Comparison of ENCODE assay signal across 1 cellular context in the genomic region with DNA sequence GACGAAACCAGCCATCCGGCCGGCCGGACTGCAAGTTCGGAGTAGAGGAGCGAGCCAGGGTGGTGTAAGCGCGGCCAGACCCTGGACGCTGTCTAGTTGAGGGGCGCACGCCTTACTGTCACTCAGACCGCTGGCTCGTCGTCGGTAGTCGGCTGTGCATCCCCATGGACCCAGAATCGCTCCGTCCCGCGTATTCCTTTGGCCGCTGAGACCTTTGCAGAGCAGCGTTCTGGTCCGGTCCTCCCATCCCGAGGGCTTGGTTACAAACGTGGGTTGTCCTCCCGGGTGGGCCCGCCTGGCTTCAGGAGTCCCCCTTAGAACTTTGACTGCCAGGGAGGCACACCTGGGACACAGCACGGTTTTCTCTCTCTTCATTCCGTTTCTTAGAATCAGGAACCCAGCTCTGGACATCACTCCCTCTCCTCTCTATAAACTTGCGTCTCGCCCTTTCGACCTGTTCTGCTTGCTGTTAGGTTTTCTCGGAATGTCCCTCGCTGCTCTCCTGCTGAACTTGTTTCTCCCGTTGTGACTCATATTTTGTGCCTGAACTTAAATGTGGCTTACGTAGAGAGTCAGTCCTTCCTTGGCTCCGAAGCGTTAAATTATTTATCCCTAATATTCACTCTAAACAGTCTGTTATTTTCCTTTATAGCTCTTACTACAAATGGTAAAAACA.
TF ChIP-seq lines count a peak whose summit lies in the region.

No MANE protein-coding gene starts in this region.

TF ChIP-seq in HepG2, 621 proteins besides CTCF, POLR2A, EP300 and RAD21 (continued from another document and continues in another):
- TF ChIP-seq, protein P1, sequence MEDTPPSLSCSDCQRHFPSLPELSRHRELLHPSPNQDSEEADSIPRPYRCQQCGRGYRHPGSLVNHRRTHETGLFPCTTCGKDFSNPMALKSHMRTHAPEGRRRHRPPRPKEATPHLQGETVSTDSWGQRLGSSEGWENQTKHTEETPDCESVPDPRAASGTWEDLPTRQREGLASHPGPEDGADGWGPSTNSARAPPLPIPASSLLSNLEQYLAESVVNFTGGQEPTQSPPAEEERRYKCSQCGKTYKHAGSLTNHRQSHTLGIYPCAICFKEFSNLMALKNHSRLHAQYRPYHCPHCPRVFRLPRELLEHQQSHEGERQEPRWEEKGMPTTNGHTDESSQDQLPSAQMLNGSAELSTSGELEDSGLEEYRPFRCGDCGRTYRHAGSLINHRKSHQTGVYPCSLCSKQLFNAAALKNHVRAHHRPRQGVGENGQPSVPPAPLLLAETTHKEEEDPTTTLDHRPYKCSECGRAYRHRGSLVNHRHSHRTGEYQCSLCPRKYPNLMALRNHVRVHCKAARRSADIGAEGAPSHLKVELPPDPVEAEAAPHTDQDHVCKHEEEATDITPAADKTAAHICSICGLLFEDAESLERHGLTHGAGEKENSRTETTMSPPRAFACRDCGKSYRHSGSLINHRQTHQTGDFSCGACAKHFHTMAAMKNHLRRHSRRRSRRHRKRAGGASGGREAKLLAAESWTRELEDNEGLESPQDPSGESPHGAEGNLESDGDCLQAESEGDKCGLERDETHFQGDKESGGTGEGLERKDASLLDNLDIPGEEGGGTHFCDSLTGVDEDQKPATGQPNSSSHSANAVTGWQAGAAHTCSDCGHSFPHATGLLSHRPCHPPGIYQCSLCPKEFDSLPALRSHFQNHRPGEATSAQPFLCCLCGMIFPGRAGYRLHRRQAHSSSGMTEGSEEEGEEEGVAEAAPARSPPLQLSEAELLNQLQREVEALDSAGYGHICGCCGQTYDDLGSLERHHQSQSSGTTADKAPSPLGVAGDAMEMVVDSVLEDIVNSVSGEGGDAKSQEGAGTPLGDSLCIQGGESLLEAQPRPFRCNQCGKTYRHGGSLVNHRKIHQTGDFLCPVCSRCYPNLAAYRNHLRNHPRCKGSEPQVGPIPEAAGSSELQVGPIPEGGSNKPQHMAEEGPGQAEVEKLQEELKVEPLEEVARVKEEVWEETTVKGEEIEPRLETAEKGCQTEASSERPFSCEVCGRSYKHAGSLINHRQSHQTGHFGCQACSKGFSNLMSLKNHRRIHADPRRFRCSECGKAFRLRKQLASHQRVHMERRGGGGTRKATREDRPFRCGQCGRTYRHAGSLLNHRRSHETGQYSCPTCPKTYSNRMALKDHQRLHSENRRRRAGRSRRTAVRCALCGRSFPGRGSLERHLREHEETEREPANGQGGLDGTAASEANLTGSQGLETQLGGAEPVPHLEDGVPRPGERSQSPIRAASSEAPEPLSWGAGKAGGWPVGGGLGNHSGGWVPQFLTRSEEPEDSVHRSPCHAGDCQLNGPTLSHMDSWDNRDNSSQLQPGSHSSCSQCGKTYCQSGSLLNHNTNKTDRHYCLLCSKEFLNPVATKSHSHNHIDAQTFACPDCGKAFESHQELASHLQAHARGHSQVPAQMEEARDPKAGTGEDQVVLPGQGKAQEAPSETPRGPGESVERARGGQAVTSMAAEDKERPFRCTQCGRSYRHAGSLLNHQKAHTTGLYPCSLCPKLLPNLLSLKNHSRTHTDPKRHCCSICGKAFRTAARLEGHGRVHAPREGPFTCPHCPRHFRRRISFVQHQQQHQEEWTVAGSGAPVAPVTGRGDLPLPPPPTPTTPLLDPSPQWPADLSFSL (CRISPR knock-in tag; IDR thresholded peaks at IDR 0.05) = no peak
- TF ChIP-seq, protein P2, sequence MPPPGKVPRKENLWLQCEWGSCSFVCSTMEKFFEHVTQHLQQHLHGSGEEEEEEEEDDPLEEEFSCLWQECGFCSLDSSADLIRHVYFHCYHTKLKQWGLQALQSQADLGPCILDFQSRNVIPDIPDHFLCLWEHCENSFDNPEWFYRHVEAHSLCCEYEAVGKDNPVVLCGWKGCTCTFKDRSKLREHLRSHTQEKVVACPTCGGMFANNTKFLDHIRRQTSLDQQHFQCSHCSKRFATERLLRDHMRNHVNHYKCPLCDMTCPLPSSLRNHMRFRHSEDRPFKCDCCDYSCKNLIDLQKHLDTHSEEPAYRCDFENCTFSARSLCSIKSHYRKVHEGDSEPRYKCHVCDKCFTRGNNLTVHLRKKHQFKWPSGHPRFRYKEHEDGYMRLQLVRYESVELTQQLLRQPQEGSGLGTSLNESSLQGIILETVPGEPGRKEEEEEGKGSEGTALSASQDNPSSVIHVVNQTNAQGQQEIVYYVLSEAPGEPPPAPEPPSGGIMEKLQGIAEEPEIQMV (CRISPR knock-in tag; IDR thresholded peaks at IDR 0.05; ENCODE audit: low read depth) = no peak
- TF ChIP-seq SATB2 (CRISPR knock-in tag; IDR thresholded peaks at IDR 0.05) (no peak), ZNF124 (CRISPR knock-in tag; IDR thresholded peaks at IDR 0.05) (no peak), ZNF12 (CRISPR knock-in tag; IDR thresholded peaks at IDR 0.05) (no peak), ZNF260 (CRISPR knock-in tag; IDR thresholded peaks at IDR 0.05; ENCODE audit: borderline replicate concordance, low read depth) (no peak), SIX1 (CRISPR knock-in tag; IDR thresholded peaks at IDR 0.05; ENCODE audit: borderline replicate concordance) (no peak), SMAD3 (CRISPR knock-in tag; IDR thresholded peaks at IDR 0.05) (no peak), KDM2A (CRISPR knock-in tag; IDR thresholded peaks at IDR 0.05; ENCODE audit: borderline replicate concordance, low read depth) (no peak), ZNF101 (CRISPR knock-in tag; IDR thresholded peaks at IDR 0.05; ENCODE audit: borderline replicate concordance, low read depth) (no peak), NBN (conservative IDR thresholded peaks at IDR 0.05) (no peak), ZNF431 (CRISPR knock-in tag; IDR thresholded peaks at IDR 0.05; ENCODE audit: borderline replicate concordance, low read depth) (no peak; the same call in 1 of the 2 replicates), ZNF709 (CRISPR knock-in tag; IDR thresholded peaks at IDR 0.05) (peak; percentile 17; the same call in 1 of the 2 replicates), REPIN1 (CRISPR knock-in tag; IDR thresholded peaks at IDR 0.05; ENCODE audit: borderline replicate concordance, low read depth) (no peak), FOXJ3 (CRISPR knock-in tag; IDR thresholded peaks at IDR 0.05; ENCODE audit: borderline replicate concordance) (no peak), NPAS2 (CRISPR knock-in tag; IDR thresholded peaks at IDR 0.05; ENCODE audit: borderline replicate concordance) (no peak), KLF9 (CRISPR knock-in tag; IDR thresholded peaks at IDR 0.05; ENCODE audit: low read depth) (no peak), ZNF20 (CRISPR knock-in tag; IDR thresholded peaks at IDR 0.05) (no peak), ZNF550 (CRISPR knock-in tag; IDR thresholded peaks at IDR 0.05; ENCODE audit: borderline replicate concordance) (no peak), HHEX (CRISPR knock-in tag; IDR thresholded peaks at IDR 0.05) (no peak), ZNF317 (CRISPR knock-in tag; IDR thresholded peaks at IDR 0.05) (peak; percentile 96), ZNF674 (CRISPR knock-in tag; IDR thresholded peaks at IDR 0.05; ENCODE audit: low read depth) (no peak), PRMT3 (CRISPR knock-in tag; IDR thresholded peaks at IDR 0.05; ENCODE audit: borderline replicate concordance, low read depth) (0 out of 2 replicates have a peak, but pooled peaks have one; percentile 18), ZNF256 (CRISPR knock-in tag; conservative IDR thresholded peaks at IDR 0.05) (no peak), ZNF572 (CRISPR knock-in tag; IDR thresholded peaks at IDR 0.05) (0 out of 2 replicates have a peak, but pooled peaks have one; percentile 6), RORA (CRISPR knock-in tag; IDR thresholded peaks at IDR 0.05) (no peak), ZNF775 (CRISPR knock-in tag; IDR thresholded peaks at IDR 0.05; ENCODE audit: borderline replicate concordance) (no peak)
- TF ChIP-seq, protein P3, sequence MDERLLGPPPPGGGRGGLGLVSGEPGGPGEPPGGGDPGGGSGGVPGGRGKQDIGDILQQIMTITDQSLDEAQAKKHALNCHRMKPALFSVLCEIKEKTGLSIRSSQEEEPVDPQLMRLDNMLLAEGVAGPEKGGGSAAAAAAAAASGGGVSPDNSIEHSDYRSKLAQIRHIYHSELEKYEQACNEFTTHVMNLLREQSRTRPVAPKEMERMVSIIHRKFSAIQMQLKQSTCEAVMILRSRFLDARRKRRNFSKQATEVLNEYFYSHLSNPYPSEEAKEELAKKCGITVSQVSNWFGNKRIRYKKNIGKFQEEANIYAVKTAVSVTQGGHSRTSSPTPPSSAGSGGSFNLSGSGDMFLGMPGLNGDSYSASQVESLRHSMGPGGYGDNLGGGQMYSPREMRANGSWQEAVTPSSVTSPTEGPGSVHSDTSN (CRISPR knock-in tag; IDR thresholded peaks at IDR 0.05) = no peak
- TF ChIP-seq, protein P4, sequence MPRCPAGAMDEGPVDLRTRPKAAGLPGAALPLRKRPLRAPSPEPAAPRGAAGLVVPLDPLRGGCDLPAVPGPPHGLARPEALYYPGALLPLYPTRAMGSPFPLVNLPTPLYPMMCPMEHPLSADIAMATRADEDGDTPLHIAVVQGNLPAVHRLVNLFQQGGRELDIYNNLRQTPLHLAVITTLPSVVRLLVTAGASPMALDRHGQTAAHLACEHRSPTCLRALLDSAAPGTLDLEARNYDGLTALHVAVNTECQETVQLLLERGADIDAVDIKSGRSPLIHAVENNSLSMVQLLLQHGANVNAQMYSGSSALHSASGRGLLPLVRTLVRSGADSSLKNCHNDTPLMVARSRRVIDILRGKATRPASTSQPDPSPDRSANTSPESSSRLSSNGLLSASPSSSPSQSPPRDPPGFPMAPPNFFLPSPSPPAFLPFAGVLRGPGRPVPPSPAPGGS (CRISPR knock-in tag; IDR thresholded peaks at IDR 0.05) = no peak
- TF ChIP-seq, protein P5, sequence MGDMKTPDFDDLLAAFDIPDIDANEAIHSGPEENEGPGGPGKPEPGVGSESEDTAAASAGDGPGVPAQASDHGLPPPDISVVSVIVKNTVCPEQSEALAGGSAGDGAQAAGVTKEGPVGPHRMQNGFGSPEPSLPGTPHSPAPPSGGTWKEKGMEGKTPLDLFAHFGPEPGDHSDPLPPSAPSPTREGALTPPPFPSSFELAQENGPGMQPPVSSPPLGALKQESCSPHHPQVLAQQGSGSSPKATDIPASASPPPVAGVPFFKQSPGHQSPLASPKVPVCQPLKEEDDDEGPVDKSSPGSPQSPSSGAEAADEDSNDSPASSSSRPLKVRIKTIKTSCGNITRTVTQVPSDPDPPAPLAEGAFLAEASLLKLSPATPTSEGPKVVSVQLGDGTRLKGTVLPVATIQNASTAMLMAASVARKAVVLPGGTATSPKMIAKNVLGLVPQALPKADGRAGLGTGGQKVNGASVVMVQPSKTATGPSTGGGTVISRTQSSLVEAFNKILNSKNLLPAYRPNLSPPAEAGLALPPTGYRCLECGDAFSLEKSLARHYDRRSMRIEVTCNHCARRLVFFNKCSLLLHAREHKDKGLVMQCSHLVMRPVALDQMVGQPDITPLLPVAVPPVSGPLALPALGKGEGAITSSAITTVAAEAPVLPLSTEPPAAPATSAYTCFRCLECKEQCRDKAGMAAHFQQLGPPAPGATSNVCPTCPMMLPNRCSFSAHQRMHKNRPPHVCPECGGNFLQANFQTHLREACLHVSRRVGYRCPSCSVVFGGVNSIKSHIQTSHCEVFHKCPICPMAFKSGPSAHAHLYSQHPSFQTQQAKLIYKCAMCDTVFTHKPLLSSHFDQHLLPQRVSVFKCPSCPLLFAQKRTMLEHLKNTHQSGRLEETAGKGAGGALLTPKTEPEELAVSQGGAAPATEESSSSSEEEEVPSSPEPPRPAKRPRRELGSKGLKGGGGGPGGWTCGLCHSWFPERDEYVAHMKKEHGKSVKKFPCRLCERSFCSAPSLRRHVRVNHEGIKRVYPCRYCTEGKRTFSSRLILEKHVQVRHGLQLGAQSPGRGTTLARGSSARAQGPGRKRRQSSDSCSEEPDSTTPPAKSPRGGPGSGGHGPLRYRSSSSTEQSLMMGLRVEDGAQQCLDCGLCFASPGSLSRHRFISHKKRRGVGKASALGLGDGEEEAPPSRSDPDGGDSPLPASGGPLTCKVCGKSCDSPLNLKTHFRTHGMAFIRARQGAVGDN (CRISPR knock-in tag; IDR thresholded peaks at IDR 0.05) = peak; percentile 27; the same call in 1 of the 2 replicates
- TF ChIP-seq, protein P6, sequence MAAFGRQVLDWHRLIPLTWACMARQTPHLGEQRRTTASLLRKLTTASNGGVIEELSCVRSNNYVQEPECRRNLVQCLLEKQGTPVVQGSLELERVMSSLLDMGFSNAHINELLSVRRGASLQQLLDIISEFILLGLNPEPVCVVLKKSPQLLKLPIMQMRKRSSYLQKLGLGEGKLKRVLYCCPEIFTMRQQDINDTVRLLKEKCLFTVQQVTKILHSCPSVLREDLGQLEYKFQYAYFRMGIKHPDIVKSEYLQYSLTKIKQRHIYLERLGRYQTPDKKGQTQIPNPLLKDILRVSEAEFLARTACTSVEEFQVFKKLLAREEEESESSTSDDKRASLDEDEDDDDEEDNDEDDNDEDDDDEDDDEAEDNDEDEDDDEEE (CRISPR knock-in tag; IDR thresholded peaks at IDR 0.05) = no peak
- TF ChIP-seq, protein P7, sequence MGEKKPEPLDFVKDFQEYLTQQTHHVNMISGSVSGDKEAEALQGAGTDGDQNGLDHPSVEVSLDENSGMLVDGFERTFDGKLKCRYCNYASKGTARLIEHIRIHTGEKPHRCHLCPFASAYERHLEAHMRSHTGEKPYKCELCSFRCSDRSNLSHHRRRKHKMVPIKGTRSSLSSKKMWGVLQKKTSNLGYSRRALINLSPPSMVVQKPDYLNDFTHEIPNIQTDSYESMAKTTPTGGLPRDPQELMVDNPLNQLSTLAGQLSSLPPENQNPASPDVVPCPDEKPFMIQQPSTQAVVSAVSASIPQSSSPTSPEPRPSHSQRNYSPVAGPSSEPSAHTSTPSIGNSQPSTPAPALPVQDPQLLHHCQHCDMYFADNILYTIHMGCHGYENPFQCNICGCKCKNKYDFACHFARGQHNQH (CRISPR knock-in tag; IDR thresholded peaks at IDR 0.05) = no peak
- TF ChIP-seq, protein P8, sequence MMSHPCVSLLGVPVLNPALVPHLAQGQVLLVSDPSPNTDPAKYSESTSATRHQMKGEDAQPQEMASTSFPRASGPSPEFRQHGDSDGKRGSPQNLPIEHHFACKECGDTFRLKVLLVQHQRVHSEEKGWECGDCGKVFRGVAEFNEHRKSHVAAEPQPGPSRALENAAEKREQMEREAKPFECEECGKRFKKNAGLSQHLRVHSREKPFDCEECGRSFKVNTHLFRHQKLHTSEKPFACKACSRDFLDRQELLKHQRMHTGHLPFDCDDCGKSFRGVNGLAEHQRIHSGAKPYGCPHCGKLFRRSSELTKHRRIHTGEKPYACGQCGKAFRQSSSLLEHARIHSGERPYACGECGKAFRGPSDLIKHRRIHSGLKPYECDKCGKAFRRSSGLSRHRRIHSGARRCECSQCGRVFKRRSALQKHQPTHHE (CRISPR knock-in tag; IDR thresholded peaks at IDR 0.05; ENCODE audit: borderline replicate concordance) = no peak
- TF ChIP-seq, protein P9, sequence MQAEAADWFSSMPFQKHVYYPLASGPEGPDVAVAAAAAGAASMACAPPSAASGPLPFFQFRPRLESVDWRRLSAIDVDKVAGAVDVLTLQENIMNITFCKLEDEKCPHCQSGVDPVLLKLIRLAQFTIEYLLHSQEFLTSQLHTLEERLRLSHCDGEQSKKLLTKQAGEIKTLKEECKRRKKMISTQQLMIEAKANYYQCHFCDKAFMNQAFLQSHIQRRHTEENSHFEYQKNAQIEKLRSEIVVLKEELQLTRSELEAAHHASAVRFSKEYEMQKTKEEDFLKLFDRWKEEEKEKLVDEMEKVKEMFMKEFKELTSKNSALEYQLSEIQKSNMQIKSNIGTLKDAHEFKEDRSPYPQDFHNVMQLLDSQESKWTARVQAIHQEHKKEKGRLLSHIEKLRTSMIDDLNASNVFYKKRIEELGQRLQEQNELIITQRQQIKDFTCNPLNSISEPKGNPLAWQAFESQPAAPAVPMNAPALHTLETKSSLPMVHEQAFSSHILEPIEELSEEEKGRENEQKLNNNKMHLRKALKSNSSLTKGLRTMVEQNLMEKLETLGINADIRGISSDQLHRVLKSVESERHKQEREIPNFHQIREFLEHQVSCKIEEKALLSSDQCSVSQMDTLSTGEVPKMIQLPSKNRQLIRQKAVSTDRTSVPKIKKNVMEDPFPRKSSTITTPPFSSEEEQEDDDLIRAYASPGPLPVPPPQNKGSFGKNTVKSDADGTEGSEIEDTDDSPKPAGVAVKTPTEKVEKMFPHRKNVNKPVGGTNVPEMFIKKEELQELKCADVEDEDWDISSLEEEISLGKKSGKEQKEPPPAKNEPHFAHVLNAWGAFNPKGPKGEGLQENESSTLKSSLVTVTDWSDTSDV (CRISPR knock-in tag; IDR thresholded peaks at IDR 0.05) = no peak
